ENCODE assay signal across 8 cellular contexts in the genomic region with DNA sequence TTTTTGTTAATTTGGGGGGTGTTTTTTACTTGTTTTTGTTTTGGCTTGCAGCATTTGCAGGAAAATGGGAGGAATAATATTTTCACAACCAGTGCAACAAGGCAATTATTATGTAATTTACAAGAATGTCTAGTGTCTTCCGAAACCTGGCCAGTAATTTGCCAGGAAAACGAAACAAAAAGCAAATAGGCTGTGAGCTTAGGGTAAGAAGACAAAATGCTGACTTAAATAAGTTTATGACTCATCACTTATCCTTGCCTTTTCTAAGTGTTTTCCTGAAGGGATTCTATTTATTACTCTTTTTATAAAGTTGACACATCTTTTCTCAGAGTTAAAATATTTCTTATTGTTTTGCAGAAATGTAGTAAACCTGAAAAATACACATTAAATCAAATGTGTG. TPM values are rescaled to one million over a fixed set of nuclear protein-coding genes. Genes with fewer than 3 reads are reported as not detected.
DNase-seq lines count a peak whose midpoint lies in the region; ATAC-seq and TF ChIP-seq lines count a peak whose summit lies in the region.

No MANE protein-coding gene starts in this region.

- TF ChIP-seq CTCF in brain (conservative IDR thresholded peaks at IDR 0.05), result no peak
- no peak for TF ChIP-seq CTCF in CD14-positive monocyte (IDR thresholded peaks at IDR 0.05)

- H3K9me3 Mint-ChIP-seq in brain (peaks cover 19 to 44% (median 34%) of the 10 kb centered on the region in 5 experiments), CD14-positive monocyte (peaks cover 0 to 6% (median 2%) of the 10 kb centered on the region in 7 donors)

- H3K36me3 Mint-ChIP-seq in brain (peaks cover 47% of the 10 kb centered on the region), CD14-positive monocyte (no peaks in the 10 kb centered on the region)

- H3K27ac Mint-ChIP-seq in brain, result peak overlapping the region in 3 of 5 experiments; percentile 48 to 74 (median 69)
- no peak overlapping the region for H3K27ac Mint-ChIP-seq in CD14-positive monocyte

- ATAC-seq in HG03432 (IDR thresholded peaks at IDR 0.05; ENCODE audit: unreplicated experiment), result peak; percentile 81

- peak overlapping the region in 3 of 5 experiments; percentile 32 to 80 (median 50) for H3K4me3 Mint-ChIP-seq in brain
- H3K4me3 Mint-ChIP-seq in CD14-positive monocyte, result no peak overlapping the region

- DNase-seq in EH (ENCODE audit: low read depth) (peak; percentile 74), lung microvascular endothelial cell (ENCODE audit: low read depth in 2 of 2) (peak; percentile 6 to 84), CD14-positive monocyte (ENCODE audit: low spot score) (no peak), NCI-H1092 treated with DMSO at 0.1 percent for 48 hours (lab: John Stamatoyannopoulos, UW) (no peak), NCI-H2107 (lab: John Stamatoyannopoulos, UW) (no peak)
- DNase-seq in activated CD4-positive, alpha-beta T cell treated with anti-CD3 and anti-CD28 coated beads for 1 hour, result no peak

- H3K4me1 Mint-ChIP-seq in brain (peaks cover 6% of the 10 kb centered on the region), CD14-positive monocyte (no peaks in the 10 kb centered on the region)

- no peaks in the 10 kb centered on the region for H3K27me3 Mint-ChIP-seq in brain
- H3K27me3 Mint-ChIP-seq in CD14-positive monocyte (ENCODE audit: low read depth in 3 of 3), result no peaks in the 10 kb centered on the region

- intact Hi-C loops in CD14-positive monocyte (cut with micrococcal nuclease), result no loop called here

RNA-seq across cellular contexts. Expression of gene KCNT2, which starts 49.8 kb away (rescaled TPM):
- polyA plus RNA-seq in brain (ENCODE audit: insufficient read depth, low read depth, low replicate concordance), result 2.0 TPM
- under 0.01 TPM in 2 replicates for total RNA-seq in lung microvascular endothelial cell
- polyA plus RNA-seq in CD14-positive monocyte, result not detected

Comparison
In these comparisons a context has a peak if more than half of its experiments do, and no peak if none do; other contexts are left out.
1. DNase-seq: peak in EH (single experiment) and lung microvascular endothelial cell (2 of 2); none in CD14-positive monocyte (single experiment), activated CD4-positive, alpha-beta T cell treated with anti-CD3 and anti-CD28 coated beads for 1 hour (single experiment), NCI-H1092 treated with DMSO at 0.1 percent for 48 hours (single experiment) and NCI-H2107 (single experiment).
2. H3K27ac Mint-ChIP-seq: peak in brain (3 of 5); none in CD14-positive monocyte (0 of 7).
3. H3K4me3 Mint-ChIP-seq: peak in brain (3 of 5); none in CD14-positive monocyte (0 of 2).